Comparison of ENCODE assay signal across 1 cellular context in genomic region chr19:10565567-10566407, GRCh38.
A peak's percentile ranks its signal among the peaks of the same experiment; 100 is the strongest.
TF ChIP-seq lines count a peak whose summit lies in the region.

KRI1 (minus strand) TSS chr19:10566010; CDS start chr19:10565999, 11 bp downstream.

TF ChIP-seq in HepG2, 621 proteins besides CTCF, POLR2A, EP300 and RAD21 (continued from another document and continues in another):
- TF ChIP-seq THAP9 (CRISPR knock-in tag; IDR thresholded peaks at IDR 0.05; ENCODE audit: borderline replicate concordance) (peak; percentile 88; the same call in 1 of the 2 replicates), CERS6 (CRISPR knock-in tag; IDR thresholded peaks at IDR 0.05) (no peak), ZNF644 (CRISPR knock-in tag; IDR thresholded peaks at IDR 0.05; ENCODE audit: low read depth) (no peak), HIVEP1 (CRISPR knock-in tag; IDR thresholded peaks at IDR 0.05) (peak; percentile 96), RFX1 (IDR thresholded peaks at IDR 0.05) (no peak), RNF219 (CRISPR knock-in tag; IDR thresholded peaks at IDR 0.05) (no peak), MTA3 (CRISPR knock-in tag; IDR thresholded peaks at IDR 0.05) (no peak), GLI4 (CRISPR knock-in tag; IDR thresholded peaks at IDR 0.05; ENCODE audit: borderline replicate concordance) (0 out of 2 replicates have a peak, but pooled peaks have one; percentile 26), GMEB2 (CRISPR knock-in tag; IDR thresholded peaks at IDR 0.05; ENCODE audit: low read depth) (no peak), ZNF143 (CRISPR knock-in tag; IDR thresholded peaks at IDR 0.05) (peak; percentile 56; the same call in 1 of the 2 replicates), ZNF547 (CRISPR knock-in tag; IDR thresholded peaks at IDR 0.05) (peak; percentile 96), ZNF678 (CRISPR knock-in tag; IDR thresholded peaks at IDR 0.05) (peak; percentile 87; the same call in 1 of the 2 replicates), PLSCR1 (CRISPR knock-in tag; IDR thresholded peaks at IDR 0.05; ENCODE audit: borderline replicate concordance) (no peak), FOXA1 (IDR thresholded peaks at IDR 0.05) (no peak), FOXA1 (CRISPR knock-in tag; IDR thresholded peaks at IDR 0.05) (peak; percentile 72; the same call in 1 of the 2 replicates), TFDP2 (CRISPR knock-in tag; IDR thresholded peaks at IDR 0.05) (peak; percentile 98), GPBP1L1 (CRISPR knock-in tag; IDR thresholded peaks at IDR 0.05) (no peak), ZNF691 (CRISPR knock-in tag; IDR thresholded peaks at IDR 0.05; ENCODE audit: borderline replicate concordance, low read depth) (peak; percentile 96; the same call in 1 of the 2 replicates), CENPT (CRISPR knock-in tag; IDR thresholded peaks at IDR 0.05; ENCODE audit: low read depth) (0 out of 2 replicates have a peak, but pooled peaks have one; percentile 35), UBTF (CRISPR knock-in tag; IDR thresholded peaks at IDR 0.05) (peak; percentile 48; the same call in 1 of the 2 replicates), MAFG (CRISPR knock-in tag; IDR thresholded peaks at IDR 0.05) (no peak), PHB2 (IDR thresholded peaks at IDR 0.05; ENCODE audit: partially characterized antibody) (no peak), IRX3 (CRISPR knock-in tag; IDR thresholded peaks at IDR 0.05; ENCODE audit: borderline replicate concordance, low read depth) (peak; percentile 94; the same call in 1 of the 2 replicates), GABPB1 (CRISPR knock-in tag; IDR thresholded peaks at IDR 0.05) (peak; percentile 90), DMTF1 (CRISPR knock-in tag; IDR thresholded peaks at IDR 0.05) (0 out of 2 replicates have a peak, but pooled peaks have one; percentile 63), ZNF512 (CRISPR knock-in tag; IDR thresholded peaks at IDR 0.05) (no peak), ISX (CRISPR knock-in tag; conservative IDR thresholded peaks at IDR 0.05) (0 out of 2 replicates have a peak, but pooled peaks have one; percentile 70), FOXP1 (IDR thresholded peaks at IDR 0.05) (no peak), FOXP1 (CRISPR knock-in tag; IDR thresholded peaks at IDR 0.05) (0 out of 2 replicates have a peak, but pooled peaks have one; percentile 20), FOXM1 (CRISPR knock-in tag; IDR thresholded peaks at IDR 0.05) (no peak), CREM (IDR thresholded peaks at IDR 0.05) (no peak), CREM (CRISPR knock-in tag; IDR thresholded peaks at IDR 0.05) (no peak), ETV6 (CRISPR knock-in tag; conservative IDR thresholded peaks at IDR 0.05) (0 out of 2 replicates have a peak, but pooled peaks have one; percentile 79), ZNF816 (CRISPR knock-in tag; IDR thresholded peaks at IDR 0.05; ENCODE audit: borderline replicate concordance) (peak; percentile 64; the same call in 1 of the 2 replicates), SNAPC2 (CRISPR knock-in tag; IDR thresholded peaks at IDR 0.05) (no peak), ZBTB33 (CRISPR knock-in tag; IDR thresholded peaks at IDR 0.05) (0 out of 2 replicates have a peak, but pooled peaks have one; percentile 35), JDP2 (CRISPR knock-in tag; IDR thresholded peaks at IDR 0.05; ENCODE audit: borderline replicate concordance) (peak; percentile 70; the same call in 1 of the 2 replicates), SIX1 (CRISPR knock-in tag; IDR thresholded peaks at IDR 0.05; ENCODE audit: borderline replicate concordance) (peak; percentile 12; the same call in 1 of the 2 replicates)
